Comparison of ENCODE assay signal across 14 cellular contexts in genomic region chr21:46216132-46216747, GRCh38.
"Had no signal": no experiment of that assay in that cellular context is flagged by ENCODE, and none has a peak within 500 bp of the region (broad histone marks: within the 10 kb centered on the region; RNA-seq: fewer than 3 reads in every experiment).

No MANE protein-coding gene starts in this region.

- H3K9me3 ChIP-seq: heart right ventricle, left ventricle myocardium inferior, ovary, tibial artery had no signal

- H3K9me3 Mint-ChIP-seq: activated naive CD4-positive, alpha-beta T cell treated with anti-CD3 and anti-CD28 coated beads, Interleukin-2, amount 50 U/mL, for 72 hours; nephron had no signal

- H3K27me3 ChIP-seq: heart right ventricle, ovary, tibial artery had no signal

- H3K4me1 Mint-ChIP-seq: nephron had no signal

- H3K27ac Mint-ChIP-seq: nephron had no signal

- H3K4me1 ChIP-seq: tibial artery had no signal

- H3K4me3 Mint-ChIP-seq: nephron had no signal

- DNase-seq: activated CD4-positive, alpha-beta T cell treated with anti-CD3 and anti-CD28 coated beads, Interleukin-2, amount 50 U/mL, for 48 hours; activated CD4-positive, CD25-positive, alpha-beta regulatory T cell; activated CD8-positive, alpha-beta memory T cell treated with anti-CD3 and anti-CD28 coated beads, Interleukin-2, amount 50 U/mL, for 48 hours; anterior cingulate cortex; effector CD4-positive, alpha-beta T cell; heart right ventricle; left ventricle myocardium inferior; mesenchymal stem cell; stimulated activated CD4-positive, alpha-beta T cell treated with anti-CD3 and anti-CD28 coated beads, Interleukin-4, amount 100 ng/mL, for 4 hours had no signal

- H3K27ac ChIP-seq: coronary artery, heart right ventricle, left ventricle myocardium inferior, ovary, tibial artery had no signal

- H3K36me3 Mint-ChIP-seq: activated naive CD4-positive, alpha-beta T cell treated with anti-CD3 and anti-CD28 coated beads, Interleukin-2, amount 50 U/mL, for 72 hours had no signal

- H3K36me3 ChIP-seq: ovary had no signal

- H3K4me3 ChIP-seq: coronary artery, heart right ventricle, left ventricle myocardium inferior, ovary, tibial artery had no signal
